26 cellular contexts compared by ENCODE assay signal in genomic region chr7:85052894-85053293, GRCh38.
"Had no signal": no experiment of that assay in that cellular context is flagged by ENCODE, and none has a peak within 500 bp of the region (broad histone marks: within the 10 kb centered on the region; RNA-seq: fewer than 3 reads in every experiment).

No MANE protein-coding gene starts in this region.

- DNase-seq: Kasumi-1, NCI-H1048, NCI-H1105, NCI-H1417, NCI-H1436 treated with DMSO at 0.1 percent for 48 hours, NCI-H1694, NCI-H187 treated with DMSO at 0.1 percent for 48 hours, NCI-H2029 treated with DMSO at 0.1 percent for 48 hours, NCI-H2107, NCI-H2171, NCI-H226, NCI-H446, NCI-H510A, NCI-H524 treated with DMSO at 0.1 percent for 48 hours, NCI-H69, NCI-H774, PC-3, SHP77, SK-N-SH, SW 1271 had no signal

- H3K27me3 Mint-ChIP-seq: IgD-negative memory B cell had no signal

- ATAC-seq: K562, Panc1, PC-3 had no signal

- H3K4me3 ChIP-seq: K562 had no signal

- H3K27ac ChIP-seq: HL-60, KMS-11, RWPE1 had no signal

- H3K4me3 Mint-ChIP-seq: IgD-negative memory B cell had no signal

- H3K9me3 Mint-ChIP-seq: IgD-negative memory B cell had no signal

- H3K4me2 ChIP-seq: KMS-11, SK-N-SH had no signal

- H3K9ac ChIP-seq: KMS-11, SK-N-SH had no signal

- H3K27ac Mint-ChIP-seq: IgD-negative memory B cell had no signal

- H3K4me1 Mint-ChIP-seq: IgD-negative memory B cell had no signal

- H3K9me3 ChIP-seq: SK-N-SH had no signal
